Comparison of ENCODE assay signal across 3 cellular contexts in genomic region chr5:66674802-66675201, GRCh38.
"Had no signal": no experiment of that assay in that cellular context is flagged by ENCODE, and none has a peak within 500 bp of the region (broad histone marks: within the 10 kb centered on the region; RNA-seq: fewer than 3 reads in every experiment).

No MANE protein-coding gene starts in this region.

- ATAC-seq: GM12878 had no signal

- H3K4me3 ChIP-seq: GM12878 had no signal

- DNase-seq: GDM1, GF-D8 had no signal
